ENCODE assay signal across 2 cellular contexts in genomic region chr18:63318882-63319382, GRCh38.
TF ChIP-seq lines count a peak whose summit lies in the region.

No MANE protein-coding gene starts in this region.

TF ChIP-seq in HEK293, 187 proteins besides CTCF, POLR2A, EP300 and RAD21 (continued from another document):
- TF ChIP-seq PRDM6 (tag by site-specific recombination; IDR thresholded peaks at IDR 0.05): peak; percentile 29; the same call in 1 of the 2 replicates
TF ChIP-seq in HEK293: peak in this region for 1.

TF ChIP-seq in GM12878, 131 proteins besides CTCF, POLR2A, EP300 and RAD21:
- TF ChIP-seq MLLT1 (IDR thresholded peaks at IDR 0.05) (peak; percentile 65), DPF2 (IDR thresholded peaks at IDR 0.05) (no peak), ASH2L (IDR thresholded peaks at IDR 0.05; ENCODE audit: borderline replicate concordance, low read depth) (no peak), ESRRA (IDR thresholded peaks at IDR 0.05; ENCODE audit: low read length) (no peak)
- TF ChIP-seq, protein P1, sequence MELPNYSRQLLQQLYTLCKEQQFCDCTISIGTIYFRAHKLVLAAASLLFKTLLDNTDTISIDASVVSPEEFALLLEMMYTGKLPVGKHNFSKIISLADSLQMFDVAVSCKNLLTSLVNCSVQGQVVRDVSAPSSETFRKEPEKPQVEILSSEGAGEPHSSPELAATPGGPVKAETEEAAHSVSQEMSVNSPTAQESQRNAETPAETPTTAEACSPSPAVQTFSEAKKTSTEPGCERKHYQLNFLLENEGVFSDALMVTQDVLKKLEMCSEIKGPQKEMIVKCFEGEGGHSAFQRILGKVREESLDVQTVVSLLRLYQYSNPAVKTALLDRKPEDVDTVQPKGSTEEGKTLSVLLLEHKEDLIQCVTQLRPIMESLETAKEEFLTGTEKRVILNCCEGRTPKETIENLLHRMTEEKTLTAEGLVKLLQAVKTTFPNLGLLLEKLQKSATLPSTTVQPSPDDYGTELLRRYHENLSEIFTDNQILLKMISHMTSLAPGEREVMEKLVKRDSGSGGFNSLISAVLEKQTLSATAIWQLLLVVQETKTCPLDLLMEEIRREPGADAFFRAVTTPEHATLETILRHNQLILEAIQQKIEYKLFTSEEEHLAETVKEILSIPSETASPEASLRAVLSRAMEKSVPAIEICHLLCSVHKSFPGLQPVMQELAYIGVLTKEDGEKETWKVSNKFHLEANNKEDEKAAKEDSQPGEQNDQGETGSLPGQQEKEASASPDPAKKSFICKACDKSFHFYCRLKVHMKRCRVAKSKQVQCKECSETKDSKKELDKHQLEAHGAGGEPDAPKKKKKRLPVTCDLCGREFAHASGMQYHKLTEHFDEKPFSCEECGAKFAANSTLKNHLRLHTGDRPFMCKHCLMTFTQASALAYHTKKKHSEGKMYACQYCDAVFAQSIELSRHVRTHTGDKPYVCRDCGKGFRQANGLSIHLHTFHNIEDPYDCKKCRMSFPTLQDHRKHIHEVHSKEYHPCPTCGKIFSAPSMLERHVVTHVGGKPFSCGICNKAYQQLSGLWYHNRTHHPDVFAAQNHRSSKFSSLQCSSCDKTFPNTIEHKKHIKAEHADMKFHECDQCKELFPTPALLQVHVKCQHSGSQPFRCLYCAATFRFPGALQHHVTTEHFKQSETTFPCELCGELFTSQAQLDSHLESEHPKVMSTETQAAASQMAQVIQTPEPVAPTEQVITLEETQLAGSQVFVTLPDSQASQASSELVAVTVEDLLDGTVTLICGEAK (IDR thresholded peaks at IDR 0.05; ENCODE audit: borderline replicate concordance): peak; percentile 38; the same call in 1 of the 2 replicates
